Comparison of ENCODE assay signal across 9 cellular contexts in genomic region chr1:41003640-41004220, GRCh38. TPM values are rescaled to one million over a fixed set of nuclear protein-coding genes. Genes with fewer than 3 reads are reported as not detected.
A peak's percentile ranks its signal among the peaks of the same experiment; 100 is the strongest.
DNase-seq lines count a peak whose midpoint lies in the region; ATAC-seq and TF ChIP-seq lines count a peak whose summit lies in the region.
"Had no signal": no experiment of that assay in that cellular context is flagged by ENCODE, and none has a peak within 500 bp of the region (broad histone marks: within the 10 kb centered on the region; RNA-seq: fewer than 3 reads in every experiment).

No MANE protein-coding gene starts in this region.

- H3K36me3 Mint-ChIP-seq in CD4-positive, alpha-beta memory T cell = peaks cover 48 to 74% of the 10 kb centered on the region in 2 donors
- peaks cover 29% of the 10 kb centered on the region for H3K36me3 Mint-ChIP-seq in natural killer cell treated with Interleukin-12 subunit alpha and Interleukin-12 subunit beta and Interleukin-15 and Interleukin-18, amount 100 ng/mL, for 72 hours

- ATAC-seq in GM19438 (IDR thresholded peaks at IDR 0.05; ENCODE audit: low read depth, unreplicated experiment) = peak; percentile 99
- peak; percentile 95 for ATAC-seq in HG03520 (IDR thresholded peaks at IDR 0.05; ENCODE audit: unreplicated experiment)
- ATAC-seq in natural killer cell treated with Interleukin-12 subunit alpha and Interleukin-12 subunit beta and Interleukin-15 and Interleukin-18, amount 100 ng/mL, for 72 hours = peak; percentile 87 to 99
- ATAC-seq in stimulated activated naive CD8-positive, alpha-beta T cell treated with anti-CD3 and anti-CD28 coated beads, Interleukin-15, amount 100 ng/mL, for 72 hours = peak; percentile 100

- H3K36me3 ChIP-seq in CD4-positive, alpha-beta memory T cell (ENCODE audit: insufficient read depth, low read length) = peaks cover 39% of the 10 kb centered on the region

- POLR2A ChIA-PET in CD4-positive, alpha-beta memory T cell (lab: Charles Lee; ENCODE audit: partially characterized antibody) = interaction anchor here (0.8 to 1.7 kb wide), 10 partner anchors 9 to 237 kb away, joined by 3 to 25 read pairs (median 4); partner anchors contain the start of genes CITED4, CTPS1 and SLFNL1

- intact Hi-C loops in CD4-positive, alpha-beta memory T cell (cut with micrococcal nuclease) = loop anchor here (1.0 to 5.0 kb wide), 3 partner anchors 24 to 239 kb away; partner anchors contain the start of genes CITED4, CTPS1 and SCMH1

- DNase-seq in CD4-positive, alpha-beta memory T cell = peak; percentile 82 to 93 (median 87)
- DNase-seq in OCI-M2 (lab: John Stamatoyannopoulos, UW; ENCODE audit: unreplicated experiment) (peak; percentile 67), activated T-cell treated with anti-CD3 and anti-CD28 coated beads for 24 hours (ENCODE audit: low read depth) (peak; percentile 83), erythroblast (lab: John Stamatoyannopoulos, UW) (peak; percentile 98 to 99)
- DNase-seq in natural killer cell treated with Interleukin-12 subunit alpha and Interleukin-12 subunit beta and Interleukin-15 and Interleukin-18, amount 100 ng/mL, for 72 hours (ENCODE audit: low spot score) = peak; percentile 64
- peak; percentile 85 to 91 for DNase-seq in stimulated activated naive CD8-positive, alpha-beta T cell treated with anti-CD3 and anti-CD28 coated beads, Interleukin-15, amount 100 ng/mL, for 72 hours

- no peaks in the 10 kb centered on the region for H3K27me3 Mint-ChIP-seq in CD4-positive, alpha-beta memory T cell
- H3K27me3 Mint-ChIP-seq in natural killer cell treated with Interleukin-12 subunit alpha and Interleukin-12 subunit beta and Interleukin-15 and Interleukin-18, amount 100 ng/mL, for 72 hours = no peaks in the 10 kb centered on the region
- no peaks in the 10 kb centered on the region for H3K27me3 Mint-ChIP-seq in stimulated activated naive CD8-positive, alpha-beta T cell treated with anti-CD3 and anti-CD28 coated beads, Interleukin-15, amount 100 ng/mL, for 72 hours
- H3K27me3 Mint-ChIP-seq: activated naive CD4-positive, alpha-beta T cell treated with anti-CD3 and anti-CD28 coated beads, Interleukin-2, amount 50 U/mL, for 24 hours had no signal

- H3K4me1 Mint-ChIP-seq in CD4-positive, alpha-beta memory T cell = peaks cover 11 to 28% (median 20%) of the 10 kb centered on the region in 4 donors
- peaks cover 15 to 21% of the 10 kb centered on the region in 2 donors for H3K4me1 Mint-ChIP-seq in natural killer cell treated with Interleukin-12 subunit alpha and Interleukin-12 subunit beta and Interleukin-15 and Interleukin-18, amount 100 ng/mL, for 72 hours (ENCODE audit: low read depth in 2 of 2)
- peaks cover 34% of the 10 kb centered on the region for H3K4me1 Mint-ChIP-seq in stimulated activated naive CD8-positive, alpha-beta T cell treated with anti-CD3 and anti-CD28 coated beads, Interleukin-15, amount 100 ng/mL, for 72 hours

- peak overlapping the region in 4 of 8 donors; percentile 1 to 48 (median 18) for H3K4me3 Mint-ChIP-seq in CD4-positive, alpha-beta memory T cell
- H3K4me3 Mint-ChIP-seq in natural killer cell treated with Interleukin-12 subunit alpha and Interleukin-12 subunit beta and Interleukin-15 and Interleukin-18, amount 100 ng/mL, for 72 hours = peak overlapping the region; percentile 15
- no peak overlapping the region for H3K4me3 Mint-ChIP-seq in stimulated activated naive CD8-positive, alpha-beta T cell treated with anti-CD3 and anti-CD28 coated beads, Interleukin-15, amount 100 ng/mL, for 72 hours
- H3K4me3 Mint-ChIP-seq: activated naive CD4-positive, alpha-beta T cell treated with anti-CD3 and anti-CD28 coated beads, Interleukin-2, amount 50 U/mL, for 24 hours had no signal

- CTCF ChIA-PET in CD4-positive, alpha-beta memory T cell (lab: Charles Lee; ENCODE audit: partially characterized antibody) = interaction anchor here (0.9 to 3.2 kb wide), 17 partner anchors 8 to 240 kb away, joined by 3 to 32 read pairs (median 4); partner anchors contain the start of gene CTPS1

- peak overlapping the region; percentile 11 to 86 (median 77) for H3K27ac Mint-ChIP-seq in CD4-positive, alpha-beta memory T cell
- peak overlapping the region in 1 of 2 donors; percentile 14 for H3K27ac Mint-ChIP-seq in natural killer cell treated with Interleukin-12 subunit alpha and Interleukin-12 subunit beta and Interleukin-15 and Interleukin-18, amount 100 ng/mL, for 72 hours
- H3K27ac Mint-ChIP-seq in stimulated activated naive CD8-positive, alpha-beta T cell treated with anti-CD3 and anti-CD28 coated beads, Interleukin-15, amount 100 ng/mL, for 72 hours = peak overlapping the region in 1 of 2 donors; percentile 31
- H3K27ac Mint-ChIP-seq: activated naive CD4-positive, alpha-beta T cell treated with anti-CD3 and anti-CD28 coated beads, Interleukin-2, amount 50 U/mL, for 24 hours had no signal

- H3K9me3 Mint-ChIP-seq in CD4-positive, alpha-beta memory T cell = no peaks in the 10 kb centered on the region
- no peaks in the 10 kb centered on the region for H3K9me3 Mint-ChIP-seq in natural killer cell treated with Interleukin-12 subunit alpha and Interleukin-12 subunit beta and Interleukin-15 and Interleukin-18, amount 100 ng/mL, for 72 hours
- H3K9me3 Mint-ChIP-seq in stimulated activated naive CD8-positive, alpha-beta T cell treated with anti-CD3 and anti-CD28 coated beads, Interleukin-15, amount 100 ng/mL, for 72 hours = no peaks in the 10 kb centered on the region
- H3K9me3 Mint-ChIP-seq: activated naive CD4-positive, alpha-beta T cell treated with anti-CD3 and anti-CD28 coated beads, Interleukin-2, amount 50 U/mL, for 24 hours had no signal

- H3K27ac ChIP-seq in CD4-positive, alpha-beta memory T cell (ENCODE audit: low read depth, low read length) = no peak overlapping the region

- no peaks in the 10 kb centered on the region for H3K27me3 ChIP-seq in CD4-positive, alpha-beta memory T cell (ENCODE audit: insufficient read depth, low read length)

- TF ChIP-seq POLR2A in erythroblast (IDR thresholded peaks at IDR 0.05; ENCODE audit: low read length) = no peak

- H3K4me1 ChIP-seq in CD4-positive, alpha-beta memory T cell (ENCODE audit: insufficient read depth, low read length) = peaks cover 17% of the 10 kb centered on the region

- H3K9me3 ChIP-seq in CD4-positive, alpha-beta memory T cell (ENCODE audit: control insufficient read depth in 1 of 2, low read length in 2 of 2) = no peaks in the 10 kb centered on the region

- no peak overlapping the region for H3K4me3 ChIP-seq in CD4-positive, alpha-beta memory T cell (ENCODE audit: low read length in 2 of 2)

RNA-seq across cellular contexts. Expression of gene SLFNL1, which starts 17.8 kb away (rescaled TPM):
- 1 to 10 TPM; 1.2 to 1.6 TPM for total RNA-seq in CD4-positive, alpha-beta memory T cell
- under 1 TPM in 1 of 2 donors, not detected in 1; 0.77 TPM for polyA plus RNA-seq in CD4-positive, alpha-beta memory T cell
- total RNA-seq in natural killer cell treated with Interleukin-12 subunit alpha and Interleukin-12 subunit beta and Interleukin-15 and Interleukin-18, amount 100 ng/mL, for 72 hours = under 1 TPM; 0.14 to 0.33 TPM

RNA-seq across cellular contexts. Expression of gene CTPS1, which starts 24.2 kb away (rescaled TPM):
- 10 to 100 TPM; 18.5 to 19.7 TPM for total RNA-seq in CD4-positive, alpha-beta memory T cell
- 10 to 100 TPM; 11.6 to 14.2 TPM for polyA plus RNA-seq in CD4-positive, alpha-beta memory T cell
- total RNA-seq in natural killer cell treated with Interleukin-12 subunit alpha and Interleukin-12 subunit beta and Interleukin-15 and Interleukin-18, amount 100 ng/mL, for 72 hours = 100 to 1,000 TPM in 1 of 2 donors, 10 to 100 TPM in 1; 83.1 to 152 TPM

Comparison
In these comparisons a context has a peak if more than half of its experiments do, and no peak if none do; other contexts are left out.
1. RNA of gene CTPS1, which starts 24.2 kb away (total RNA-seq): 83.1 to 152 TPM in natural killer cell treated with Interleukin-12 subunit alpha and Interleukin-12 subunit beta and Interleukin-15 and Interleukin-18, amount 100 ng/mL, for 72 hours; 18.5 to 19.7 TPM in CD4-positive, alpha-beta memory T cell; every median in the first group is over 4 times any median in the second.
2. Peak in every context shown above with its lines, with median percentiles within 50 percentile points of each other: DNase-seq and ATAC-seq.